17 cellular contexts compared by ENCODE assay signal in genomic region chr10:68364101-68364886, GRCh38.
"Had no signal": no experiment of that assay in that cellular context is flagged by ENCODE, and none has a peak within 500 bp of the region (broad histone marks: within the 10 kb centered on the region; RNA-seq: fewer than 3 reads in every experiment).

No MANE protein-coding gene starts in this region.

- H3K27ac Mint-ChIP-seq: activated naive CD8-positive, alpha-beta T cell treated with anti-CD3 and anti-CD28 coated beads for 36 hours; effector memory CD8-positive, alpha-beta T cell; T-helper 2 cell treated with Interferon-gamma antibody and Interleukin-4, amounts not matched to agents 5 μg/mL and 100 μg/mL, for 36 hours had no signal

- H3K4me3 Mint-ChIP-seq: activated naive CD8-positive, alpha-beta T cell treated with anti-CD3 and anti-CD28 coated beads for 36 hours; effector memory CD8-positive, alpha-beta T cell; naive B cell; T-helper 2 cell treated with Interferon-gamma antibody and Interleukin-4, amounts not matched to agents 5 μg/mL and 100 μg/mL, for 36 hours had no signal

- H3K9me3 ChIP-seq: gastroesophageal sphincter, heart right ventricle, pancreas, sigmoid colon, spleen had no signal

- DNase-seq: activated CD4-positive, CD25-positive, alpha-beta regulatory T cell; activated gamma-delta T cell treated with Interleukin-2 at 50 U/mL for 16 hours; activated naive CD8-positive, alpha-beta T cell treated with anti-CD3 and anti-CD28 coated beads for 36 hours; anterior cingulate cortex; cerebellar nuclear complex; dermis blood vessel endothelial cell; effector memory CD8-positive, alpha-beta T cell; heart right ventricle; left cardiac atrium; naive B cell; pancreas; sigmoid colon; spleen; stimulated activated CD4-positive, alpha-beta T cell treated with anti-CD3 and anti-CD28 coated beads, Interleukin-1b, Interleukin-23, amount 100 ng/mL, for 48 hours had no signal

- H3K9me3 Mint-ChIP-seq: activated naive CD8-positive, alpha-beta T cell treated with anti-CD3 and anti-CD28 coated beads for 36 hours; effector memory CD8-positive, alpha-beta T cell; naive B cell; T-helper 2 cell treated with Interferon-gamma antibody and Interleukin-4, amounts not matched to agents 5 μg/mL and 100 μg/mL, for 36 hours had no signal

- H3K27me3 Mint-ChIP-seq: activated naive CD8-positive, alpha-beta T cell treated with anti-CD3 and anti-CD28 coated beads for 36 hours; effector memory CD8-positive, alpha-beta T cell; naive B cell had no signal

- H3K4me3 ChIP-seq: gastroesophageal sphincter, heart right ventricle, pancreas, sigmoid colon, spleen had no signal

- H3K27me3 ChIP-seq: gastroesophageal sphincter, heart right ventricle, pancreas, sigmoid colon, spleen had no signal

- H3K27ac ChIP-seq: epithelial cell of prostate, gastroesophageal sphincter, heart right ventricle, pancreas, sigmoid colon, spleen had no signal

- H3K4me1 Mint-ChIP-seq: activated naive CD8-positive, alpha-beta T cell treated with anti-CD3 and anti-CD28 coated beads for 36 hours had no signal

- ATAC-seq: effector memory CD8-positive, alpha-beta T cell; gastroesophageal sphincter; heart right ventricle; left cardiac atrium; pancreas had no signal

- H3K36me3 Mint-ChIP-seq: activated naive CD8-positive, alpha-beta T cell treated with anti-CD3 and anti-CD28 coated beads for 36 hours; naive B cell had no signal

- H3K4me1 ChIP-seq: gastroesophageal sphincter, heart right ventricle, pancreas, sigmoid colon had no signal
